Comparison of ENCODE assay signal across 31 cellular contexts in the genomic region with DNA sequence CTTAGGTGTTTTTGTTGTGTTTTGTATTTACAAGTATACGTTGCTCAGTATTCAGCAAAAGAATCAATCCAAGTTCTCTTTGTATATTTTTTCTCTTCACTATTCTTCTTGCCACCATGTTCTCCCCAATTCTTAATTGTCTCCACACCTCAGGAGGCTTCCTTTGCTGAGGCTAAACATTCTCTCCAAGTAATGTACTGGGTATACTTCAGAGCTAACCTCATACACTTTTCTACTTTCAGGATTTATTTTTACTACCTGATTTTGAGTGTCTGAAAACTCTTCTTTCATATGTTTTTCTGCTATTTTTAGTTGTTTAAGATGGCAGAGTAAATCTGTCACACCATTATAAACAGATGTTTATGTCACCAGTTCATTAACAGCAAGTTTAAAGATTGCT.
"Had no signal": no experiment of that assay in that cellular context is flagged by ENCODE, and none has a peak within 500 bp of the region (broad histone marks: within the 10 kb centered on the region; RNA-seq: fewer than 3 reads in every experiment).

No MANE protein-coding gene starts in this region.

- H3K27me3 ChIP-seq: Peyer's patch, SJSA1 had no signal

- H3K9me3 ChIP-seq: Peyer's patch, SK-N-SH had no signal

- H3K4me2 ChIP-seq: KMS-11, SK-N-SH had no signal

- H3K4me1 ChIP-seq: Peyer's patch, SJSA1 had no signal

- H3K36me3 ChIP-seq: Peyer's patch, SJSA1 had no signal

- H3K9ac ChIP-seq: KMS-11, SK-N-SH had no signal

- H3K27ac ChIP-seq: KMS-11, Peyer's patch, SJSA1 had no signal

- H3K4me3 ChIP-seq: Peyer's patch, SJSA1 had no signal

- H3K9me2 ChIP-seq: SK-N-SH had no signal

- DNase-seq: Karpas-422, NCI-H1048, NCI-H1092 treated with DMSO at 0.1 percent for 48 hours, NCI-H1105 treated with DMSO at 0.1 percent for 48 hours, NCI-H1417, NCI-H1436, NCI-H146, NCI-H1694, NCI-H187, NCI-H1930, NCI-H2029 treated with DMSO at 0.1 percent for 48 hours, NCI-H2081 treated with DMSO at 0.1 percent for 48 hours, NCI-H2107, NCI-H2171, NCI-H226, NCI-H446 treated with DMSO at 0.1 percent for 48 hours, NCI-H510A, NCI-H524, NCI-H526, NCI-H69, NCI-H748 treated with DMSO at 0.1 percent for 48 hours, NCI-H82, PC-3, Peyer's patch, Right ventricle myocardium superior, RPMI8226, SHP77 treated with DMSO at 0.1 percent for 48 hours, SK-N-SH, SW 1271 had no signal
